8 cellular contexts compared by ENCODE assay signal in genomic region chr11:13440100-13440855, GRCh38. TPM values are rescaled to one million over a fixed set of nuclear protein-coding genes. Genes with fewer than 3 reads are reported as not detected.
DNase-seq lines count a peak whose midpoint lies in the region; ATAC-seq, FAIRE-seq and TF ChIP-seq lines count a peak whose summit lies in the region.

No MANE protein-coding gene starts in this region.

- peak overlapping the region; percentile 24 for H3K27ac ChIP-seq in caudate nucleus (ENCODE audit: low read depth, low read length)
- H3K27ac ChIP-seq in upper lobe of left lung = peak overlapping the region in 3 of 4 donors; percentile 6 to 46 (median 30)

- DNase-seq in D341Med (ENCODE audit: low spot score) (peak; percentile 65), NCI-H1048 (lab: John Stamatoyannopoulos, UW) (peak; percentile 13), caudate nucleus (lab: John Stamatoyannopoulos, UW) (peak in 46 of 61 donors; percentile 7 to 93 (median 42)), kidney glomerular epithelial cell (lab: John Stamatoyannopoulos, UW) (peak; percentile 81), upper lobe of left lung (peak in 1 of 2 donors; percentile 37), NOMO-1 (lab: John Stamatoyannopoulos, UW; ENCODE audit: unreplicated experiment in 2 of 2) (no peak), GM19239 (ENCODE audit: insufficient read length, low spot score) (no peak)

- peak overlapping the region in 3 of 4 donors; percentile 17 to 28 (median 21) for H3K4me3 ChIP-seq in upper lobe of left lung

- no peak for TF ChIP-seq CTCF in upper lobe of left lung (IDR thresholded peaks at IDR 0.05)

- WGBS in upper lobe of left lung, 2 donors = 49 to 50% methylated on average over 8 of the region's 8 CpGs

- TF ChIP-seq EP300 in upper lobe of left lung (IDR thresholded peaks at IDR 0.05) = no peak

- no peak for FAIRE-seq in GM19239 (lab: Jason Lieb, UNC)

- H3K4me1 ChIP-seq in upper lobe of left lung = peaks cover 0 to 5% (median 0%) of the 10 kb centered on the region in 4 donors

- no peak for TF ChIP-seq POLR2A in upper lobe of left lung (IDR thresholded peaks at IDR 0.05)

- H3K36me3 ChIP-seq in upper lobe of left lung = no peaks in the 10 kb centered on the region

- no peaks in the 10 kb centered on the region for H3K27me3 ChIP-seq in upper lobe of left lung

- peak; percentile 90 to 93 for ATAC-seq in upper lobe of left lung (ENCODE audit: low FRiP score in 2 of 2)
- ATAC-seq in GM21381 (IDR thresholded peaks at IDR 0.05; ENCODE audit: unreplicated experiment) = no peak

- no peaks in the 10 kb centered on the region for H3K9me3 ChIP-seq in upper lobe of left lung

RNA-seq across cellular contexts. Expression of gene BTBD10, which starts 22.7 kb away (rescaled TPM):
- total RNA-seq in upper lobe of left lung = 10 to 100 TPM; 10.7 to 62.9 (median 26.6) TPM

RNA-seq across cellular contexts. Expression of gene PTH, which starts 55.5 kb away (rescaled TPM):
- total RNA-seq in upper lobe of left lung = not detected

Comparison
In these comparisons a context has a peak if more than half of its experiments do, and no peak if none do; other contexts are left out.
1. DNase-seq: peak in D341Med (single experiment), NCI-H1048 (single experiment), caudate nucleus (46 of 61) and kidney glomerular epithelial cell (single experiment); none in NOMO-1 (0 of 2) and GM19239 (single experiment).